26 cellular contexts compared by ENCODE assay signal in genomic region chr17:76611747-76612143, GRCh38. TPM values are rescaled to one million over a fixed set of nuclear protein-coding genes. Genes with fewer than 3 reads are reported as not detected.
"Had no signal": no experiment of that assay in that cellular context is flagged by ENCODE, and none has a peak within 500 bp of the region (broad histone marks: within the 10 kb centered on the region; RNA-seq: fewer than 3 reads in every experiment).

No MANE protein-coding gene starts in this region.

- H3K27me3 ChIP-seq: heart right ventricle, ovary, vagina had no signal

- H3K4me1 ChIP-seq: heart right ventricle, vagina had no signal

- ATAC-seq: heart right ventricle, left cardiac atrium, left ventricle myocardium superior, natural killer cell, right cardiac atrium had no signal

- H3K9me3 Mint-ChIP-seq: natural killer cell, neural crest cell, type B pancreatic cell had no signal

- H3K4me3 Mint-ChIP-seq: natural killer cell, neural crest cell, type B pancreatic cell had no signal

- H3K27ac ChIP-seq: coronary artery, heart right ventricle, ovary, vagina had no signal

- H3K4me3 ChIP-seq: coronary artery, heart right ventricle, mucosa of descending colon, ovary, vagina had no signal

- H3K36me3 Mint-ChIP-seq: natural killer cell, type B pancreatic cell had no signal

- H3K27ac Mint-ChIP-seq: natural killer cell, progenitor cell of endocrine pancreas, type B pancreatic cell had no signal

- FAIRE-seq: endometrium, frontal cortex, kidney, small intestine had no signal

- H3K36me3 ChIP-seq: heart right ventricle, ovary, vagina had no signal

- DNase-seq: effector CD8-positive, alpha-beta T cell; heart right ventricle; hypothalamus; kidney; left cardiac atrium; left ventricle myocardium superior; mammary epithelial cell; mucosa of descending colon; natural killer cell; nucleus accumbens; ovary; right cardiac atrium; small intestine; stimulated activated CD4-positive, alpha-beta T cell treated with anti-CD3 and anti-CD28 coated beads, Interleukin-12 subunit alpha, Interleukin-12 subunit beta, amount 100 ng/mL, for 4 hours; stimulated activated naive CD4-positive, alpha-beta T cell treated with Interleukin-2 at 50 U/mL for 16 hours had no signal

- H3K9me3 ChIP-seq: mucosa of descending colon, ovary, vagina had no signal

- H3K27me3 Mint-ChIP-seq: type B pancreatic cell had no signal

RNA-seq across cellular contexts. Expression of gene ST6GALNAC2, which starts 26.1 kb away (rescaled TPM):
- total RNA-seq: frontal cortex had no signal

RNA-seq across cellular contexts. Expression of gene ST6GALNAC1, which starts 31.8 kb away (rescaled TPM):
- total RNA-seq: chondrocyte, dermis microvascular lymphatic vessel endothelial cell, fibroblast of lung, glomerular endothelial cell, mammary epithelial cell, neural crest cell had no signal
- polyA plus RNA-seq: fibroblast of lung, mammary epithelial cell had no signal
